Comparison of ENCODE assay signal across 30 cellular contexts in genomic region chr9:130934246-130934645, GRCh38. TPM values are rescaled to one million over a fixed set of nuclear protein-coding genes. Genes with fewer than 3 reads are reported as not detected.
"Had no signal": no experiment of that assay in that cellular context is flagged by ENCODE, and none has a peak within 500 bp of the region (broad histone marks: within the 10 kb centered on the region; RNA-seq: fewer than 3 reads in every experiment).

No MANE protein-coding gene starts in this region.

- H3K4me3 Mint-ChIP-seq: naive thymus-derived CD4-positive, alpha-beta T cell; nephron progenitor cell; stimulated activated naive B cell treated with anti-CD40 and anti-IgM and Interleukin-4, amounts not matched to agents 10 μg/mL and 1 μg/mL and 100 μg/mL, for 72 hours; stimulated activated naive CD8-positive, alpha-beta T cell treated with anti-CD3 and anti-CD28 coated beads, Interleukin-15, amount 100 ng/mL, for 72 hours had no signal

- ATAC-seq: naive thymus-derived CD4-positive, alpha-beta T cell; psoas muscle; sciatic nerve; stimulated activated naive B cell treated with anti-CD40 and anti-IgM and Interleukin-4, amounts not matched to agents 10 μg/mL and 1 μg/mL and 100 μg/mL, for 72 hours; stimulated activated naive CD8-positive, alpha-beta T cell treated with anti-CD3 and anti-CD28 coated beads, Interleukin-15, amount 100 ng/mL, for 72 hours had no signal

- H3K9me3 ChIP-seq: colonic mucosa, esophagus squamous epithelium, neutrophil, psoas muscle, spleen, thoracic aorta had no signal

- DNase-seq: colonic mucosa; dermis blood vessel endothelial cell; esophagus squamous epithelium; foreskin melanocyte; head of caudate nucleus; kidney glomerular epithelial cell; naive thymus-derived CD4-positive, alpha-beta T cell; nephron progenitor cell; retina; spleen; stimulated activated CD4-positive, alpha-beta T cell treated with anti-CD3 and anti-CD28 coated beads, Interleukin-15, amount 100 ng/mL, for 24 hours; stimulated activated CD4-positive, alpha-beta T cell treated with anti-CD3 and anti-CD28 coated beads, Interleukin-1b, Interleukin-23, amount 100 ng/mL, for 48 hours; stimulated activated CD4-positive, alpha-beta T cell treated with anti-CD3 and anti-CD28 coated beads, Interleukin-4, amount 100 ng/mL, for 24 hours; stimulated activated naive B cell treated with anti-CD40 and anti-IgM and Interleukin-4, amounts not matched to agents 10 μg/mL and 1 μg/mL and 100 μg/mL, for 72 hours; stimulated activated naive CD8-positive, alpha-beta T cell treated with anti-CD3 and anti-CD28 coated beads, Interleukin-15, amount 100 ng/mL, for 72 hours; trophoblast cell had no signal

- H3K36me3 ChIP-seq: colonic mucosa, esophagus squamous epithelium, neutrophil, spleen, thoracic aorta had no signal

- H3K27ac Mint-ChIP-seq: naive thymus-derived CD4-positive, alpha-beta T cell; nephron progenitor cell; stimulated activated naive B cell treated with anti-CD40 and anti-IgM and Interleukin-4, amounts not matched to agents 10 μg/mL and 1 μg/mL and 100 μg/mL, for 72 hours; stimulated activated naive CD8-positive, alpha-beta T cell treated with anti-CD3 and anti-CD28 coated beads, Interleukin-15, amount 100 ng/mL, for 72 hours had no signal

- H3K9me3 Mint-ChIP-seq: nephron progenitor cell; stimulated activated naive B cell treated with anti-CD40 and anti-IgM and Interleukin-4, amounts not matched to agents 10 μg/mL and 1 μg/mL and 100 μg/mL, for 72 hours; stimulated activated naive CD8-positive, alpha-beta T cell treated with anti-CD3 and anti-CD28 coated beads, Interleukin-15, amount 100 ng/mL, for 72 hours had no signal

- H2AFZ ChIP-seq: hepatocyte had no signal

- H3K4me3 ChIP-seq: colonic mucosa, esophagus squamous epithelium, hepatocyte, psoas muscle, spleen, thoracic aorta had no signal

- H3K27ac ChIP-seq: colonic mucosa, esophagus squamous epithelium, hepatocyte, neutrophil, psoas muscle, spleen, thoracic aorta had no signal

- H3K79me2 ChIP-seq: hepatocyte had no signal

- H3K36me3 Mint-ChIP-seq: naive thymus-derived CD4-positive, alpha-beta T cell had no signal

RNA-seq across cellular contexts. Expression of gene FIBCD1, which starts 4.8 kb away (rescaled TPM):
- total RNA-seq: esophagus squamous epithelium; liver; lung microvascular endothelial cell; mesenteric fat pad; mononuclear cell; naive thymus-derived CD4-positive, alpha-beta T cell; psoas muscle; sciatic nerve; skeletal muscle tissue; thoracic aorta had no signal
- polyA plus RNA-seq: hepatocyte; liver; naive thymus-derived CD4-positive, alpha-beta T cell had no signal

RNA-seq across cellular contexts. Expression of gene QRFP, which starts 37.6 kb away (rescaled TPM):
- total RNA-seq: dermis blood vessel endothelial cell; epithelial cell of proximal tubule; hepatocyte; lung microvascular endothelial cell; mesenteric fat pad; mononuclear cell; naive thymus-derived CD4-positive, alpha-beta T cell; osteoblast; psoas muscle; sciatic nerve; skeletal muscle tissue; spleen; subcutaneous adipose tissue; thoracic aorta; urinary bladder had no signal
- polyA plus RNA-seq: liver; naive thymus-derived CD4-positive, alpha-beta T cell had no signal
